ENCODE assay signal across 8 cellular contexts in genomic region chr1:161182214-161182613, GRCh38. TPM values are rescaled to one million over a fixed set of nuclear protein-coding genes. Genes with fewer than 3 reads are reported as not detected.
DNase-seq lines count a peak whose midpoint lies in the region; ATAC-seq and TF ChIP-seq lines count a peak whose summit lies in the region.

No MANE protein-coding gene starts in this region.

- no peak for TF ChIP-seq POLR2A in suprapubic skin (IDR thresholded peaks at IDR 0.05)

- ATAC-seq in GM18498 (IDR thresholded peaks at IDR 0.05; ENCODE audit: unreplicated experiment) (peak; percentile 44), HG02938 (IDR thresholded peaks at IDR 0.05; ENCODE audit: unreplicated experiment) (peak; percentile 56)
- peak; percentile 50 for ATAC-seq in stimulated activated memory B cell treated with anti-CD40 and anti-IgM and Interleukin-4, amounts not matched to agents 10 μg/mL and 1 μg/mL and 100 μg/mL, for 72 hours

- no peaks in the 10 kb centered on the region for H3K9me3 Mint-ChIP-seq in T-helper 2 cell treated with Interferon-gamma antibody and Interleukin-4, amounts not matched to agents 5 μg/mL and 100 μg/mL, for 36 hours
- no peaks in the 10 kb centered on the region for H3K9me3 Mint-ChIP-seq in stimulated activated memory B cell treated with anti-CD40 and anti-IgM and Interleukin-4, amounts not matched to agents 10 μg/mL and 1 μg/mL and 100 μg/mL, for 72 hours

- DNase-seq in T-helper 2 cell treated with Interferon-gamma antibody and Interleukin-4, amounts not matched to agents 5 μg/mL and 100 μg/mL, for 36 hours (ENCODE audit: low spot score): peak; percentile 73
- DNase-seq in effector memory CD4-positive, alpha-beta T cell: peak in 1 of 3 donors; percentile 37
- DNase-seq in suprapubic skin (ENCODE audit: low spot score in 2 of 2) (no peak), epidermal melanocyte (ENCODE audit: insufficient read length, low spot score) (no peak), T1000 (lab: John Stamatoyannopoulos, UW) (no peak)

- H3K36me3 Mint-ChIP-seq in T-helper 2 cell treated with Interferon-gamma antibody and Interleukin-4, amounts not matched to agents 5 μg/mL and 100 μg/mL, for 36 hours (ENCODE audit: low read depth): peaks cover 9% of the 10 kb centered on the region
- no peaks in the 10 kb centered on the region for H3K36me3 Mint-ChIP-seq in stimulated activated memory B cell treated with anti-CD40 and anti-IgM and Interleukin-4, amounts not matched to agents 10 μg/mL and 1 μg/mL and 100 μg/mL, for 72 hours

- no peaks in the 10 kb centered on the region for H3K27me3 ChIP-seq in effector memory CD4-positive, alpha-beta T cell (replicated peaks; ENCODE audit: control insufficient read depth, insufficient read depth, low read length, poor library complexity, severe bottlenecking)
- no peaks in the 10 kb centered on the region for H3K27me3 ChIP-seq in suprapubic skin

- TF ChIP-seq EP300 in suprapubic skin (IDR thresholded peaks at IDR 0.05): no peak

- TF ChIP-seq CTCF in suprapubic skin (IDR thresholded peaks at IDR 0.05): no peak

- H3K4me1 Mint-ChIP-seq in T-helper 2 cell treated with Interferon-gamma antibody and Interleukin-4, amounts not matched to agents 5 μg/mL and 100 μg/mL, for 36 hours (ENCODE audit: low read depth): peaks cover 64% of the 10 kb centered on the region
- H3K4me1 Mint-ChIP-seq in stimulated activated memory B cell treated with anti-CD40 and anti-IgM and Interleukin-4, amounts not matched to agents 10 μg/mL and 1 μg/mL and 100 μg/mL, for 72 hours: peaks cover 67% of the 10 kb centered on the region

- no peaks in the 10 kb centered on the region for H3K27me3 Mint-ChIP-seq in T-helper 2 cell treated with Interferon-gamma antibody and Interleukin-4, amounts not matched to agents 5 μg/mL and 100 μg/mL, for 36 hours (ENCODE audit: low read depth)
- H3K27me3 Mint-ChIP-seq in stimulated activated memory B cell treated with anti-CD40 and anti-IgM and Interleukin-4, amounts not matched to agents 10 μg/mL and 1 μg/mL and 100 μg/mL, for 72 hours: no peaks in the 10 kb centered on the region

- peaks cover 66% of the 10 kb centered on the region for H3K4me1 ChIP-seq in effector memory CD4-positive, alpha-beta T cell (ENCODE audit: control insufficient read depth, insufficient read depth, low read length, poor library complexity, severe bottlenecking)
- H3K4me1 ChIP-seq in suprapubic skin: peaks cover 56% of the 10 kb centered on the region

- H3K4me3 ChIP-seq in effector memory CD4-positive, alpha-beta T cell (ENCODE audit: insufficient read depth, low read depth, low read length, poor library complexity, severe bottlenecking): no peak overlapping the region
- no peak overlapping the region for H3K4me3 ChIP-seq in suprapubic skin

- peak overlapping the region; percentile 70 for H3K27ac ChIP-seq in effector memory CD4-positive, alpha-beta T cell (ENCODE audit: insufficient read depth, low read length, poor library complexity, severe bottlenecking)
- no peak overlapping the region for H3K27ac ChIP-seq in suprapubic skin

- no peaks in the 10 kb centered on the region for H3K36me3 ChIP-seq in effector memory CD4-positive, alpha-beta T cell (ENCODE audit: control insufficient read depth, insufficient read depth, low read length)
- no peaks in the 10 kb centered on the region for H3K36me3 ChIP-seq in suprapubic skin

- peak overlapping the region; percentile 97 for H3K27ac Mint-ChIP-seq in T-helper 2 cell treated with Interferon-gamma antibody and Interleukin-4, amounts not matched to agents 5 μg/mL and 100 μg/mL, for 36 hours
- H3K27ac Mint-ChIP-seq in stimulated activated memory B cell treated with anti-CD40 and anti-IgM and Interleukin-4, amounts not matched to agents 10 μg/mL and 1 μg/mL and 100 μg/mL, for 72 hours: peak overlapping the region; percentile 86

- peak overlapping the region; percentile 67 for H3K4me3 Mint-ChIP-seq in T-helper 2 cell treated with Interferon-gamma antibody and Interleukin-4, amounts not matched to agents 5 μg/mL and 100 μg/mL, for 36 hours
- no peak overlapping the region for H3K4me3 Mint-ChIP-seq in stimulated activated memory B cell treated with anti-CD40 and anti-IgM and Interleukin-4, amounts not matched to agents 10 μg/mL and 1 μg/mL and 100 μg/mL, for 72 hours

- WGBS in suprapubic skin: 80% methylated on average over 1 of the region's 1 CpG

- H3K9me3 ChIP-seq in effector memory CD4-positive, alpha-beta T cell (ENCODE audit: control insufficient read depth, low read length): no peaks in the 10 kb centered on the region
- H3K9me3 ChIP-seq in suprapubic skin: no peaks in the 10 kb centered on the region

RNA-seq across cellular contexts. Expression of gene B4GALT3, which starts 4.9 kb away (rescaled TPM):
- 10 to 100 TPM; 26.9 to 36.6 (median 30.0) TPM for total RNA-seq in suprapubic skin

RNA-seq across cellular contexts. Expression of gene PPOX, which starts 16.0 kb away (rescaled TPM):
- 10 to 100 TPM; 22.2 to 75.2 (median 37.2) TPM for total RNA-seq in suprapubic skin

RNA-seq across cellular contexts. Expression of gene ADAMTS4, which starts 16.6 kb away (rescaled TPM):
- total RNA-seq in suprapubic skin: 1 to 10 TPM in 3 of 4 donors, under 1 TPM in 1; 0.93 to 9.9 (median 6.3) TPM

RNA-seq across cellular contexts. Expression of gene NDUFS2, which starts 20.0 kb away (rescaled TPM):
- 100 to 1,000 TPM in 3 of 4 donors, 10 to 100 TPM in 1; 99.1 to 132 (median 112) TPM for total RNA-seq in suprapubic skin

RNA-seq across cellular contexts. Expression of gene USP21, which starts 22.9 kb away (rescaled TPM):
- 10 to 100 TPM; 18.7 to 37.0 (median 28.8) TPM for total RNA-seq in suprapubic skin
